In genomic region chr11:129965248-129965647, GRCh38 we compare ENCODE assay signal across 17 cellular contexts.
"Had no signal": no experiment of that assay in that cellular context is flagged by ENCODE, and none has a peak within 500 bp of the region (broad histone marks: within the 10 kb centered on the region; RNA-seq: fewer than 3 reads in every experiment).

No MANE protein-coding gene starts in this region.

- H3K9me3 ChIP-seq: adrenal gland, ascending aorta, pancreas, psoas muscle, right atrium auricular region had no signal

- DNase-seq: activated CD4-positive, alpha-beta T cell treated with anti-CD3 and anti-CD28 coated beads, Interleukin-2, amount 50 U/mL, for 4 hours; activated CD8-positive, alpha-beta memory T cell treated with anti-CD3 and anti-CD28 coated beads for 24 hours; activated CD8-positive, alpha-beta memory T cell treated with anti-CD3 and anti-CD28 coated beads, Interleukin-2, amount 50 U/mL, for 4 hours; activated T-cell treated with anti-CD3 and anti-CD28 coated beads, Interleukin-2, amount 50 U/mL, for 24 hours; central memory CD4-positive, alpha-beta T cell; dermis blood vessel endothelial cell; effector memory CD4-positive, alpha-beta T cell; foreskin keratinocyte; pancreas; psoas muscle; stimulated activated CD4-positive, alpha-beta T cell treated with anti-CD3 and anti-CD28 coated beads, Interleukin-4, amount 100 ng/mL, for 24 hours; stimulated activated naive CD4-positive, alpha-beta T cell treated with Interleukin-2 at 50 U/mL for 16 hours; WERI-Rb-1 had no signal

- H3K36me3 ChIP-seq: adrenal gland, pancreas, right atrium auricular region, WERI-Rb-1 had no signal

- H3K4me1 ChIP-seq: ascending aorta, foreskin keratinocyte, pancreas, psoas muscle, right atrium auricular region had no signal

- ATAC-seq: activated naive CD4-positive, alpha-beta T cell treated with anti-CD3 and anti-CD28 coated beads, Interleukin-2, amount 50 U/mL, for 72 hours; foreskin keratinocyte; pancreas; psoas muscle had no signal

- H3K4me3 ChIP-seq: adrenal gland, ascending aorta, pancreas, psoas muscle, right atrium auricular region had no signal

- H3K27ac ChIP-seq: adrenal gland, ascending aorta, foreskin keratinocyte, pancreas, psoas muscle, right atrium auricular region, WERI-Rb-1 had no signal

- H3K27me3 ChIP-seq: adrenal gland, ascending aorta, foreskin keratinocyte, pancreas, right atrium auricular region had no signal
